In genomic region chr4:70993181-70994068, GRCh38 we compare ENCODE assay signal across 1 cellular context.
TF ChIP-seq lines count a peak whose summit lies in the region.

DCK (plus strand) TSS chr4:70993649; CDS start chr4:70993836, 187 bp downstream.

TF ChIP-seq in HepG2, 621 proteins besides CTCF, POLR2A, EP300 and RAD21 (continued from another document and continues in another):
- TF ChIP-seq ZXDC (CRISPR knock-in tag; IDR thresholded peaks at IDR 0.05) (peak; percentile 44; the same call in 1 of the 2 replicates), TEF (CRISPR knock-in tag; IDR thresholded peaks at IDR 0.05) (no peak), FOXP1 (IDR thresholded peaks at IDR 0.05) (no peak), FOXP1 (CRISPR knock-in tag; IDR thresholded peaks at IDR 0.05) (no peak), ZNF280B (CRISPR knock-in tag; IDR thresholded peaks at IDR 0.05; ENCODE audit: borderline replicate concordance) (no peak; the same call in 1 of the 2 replicates), ZNF619 (CRISPR knock-in tag; IDR thresholded peaks at IDR 0.05) (0 out of 2 replicates have a peak, but pooled peaks have one; percentile 39), CBFB (CRISPR knock-in tag; IDR thresholded peaks at IDR 0.05) (no peak), ADNP (CRISPR knock-in tag; IDR thresholded peaks at IDR 0.05) (no peak), TGIF2 (CRISPR knock-in tag; IDR thresholded peaks at IDR 0.05) (peak; percentile 40; the same call in 1 of the 2 replicates), GMEB2 (CRISPR knock-in tag; IDR thresholded peaks at IDR 0.05; ENCODE audit: low read depth) (peak; percentile 68; the same call in 1 of the 2 replicates), NR2F1 (CRISPR knock-in tag; IDR thresholded peaks at IDR 0.05) (peak in 1 of 2 experiments; percentile 64; a peak in 2 of 4 replicates), SPEN (CRISPR knock-in tag; IDR thresholded peaks at IDR 0.05; ENCODE audit: low read depth) (peak; percentile 82), PAWR (CRISPR knock-in tag; IDR thresholded peaks at IDR 0.05; ENCODE audit: borderline replicate concordance) (no peak), ZNF446 (CRISPR knock-in tag; IDR thresholded peaks at IDR 0.05) (no peak), ZNF282 (IDR thresholded peaks at IDR 0.05; ENCODE audit: partially characterized antibody) (no peak), MED1 (CRISPR knock-in tag; IDR thresholded peaks at IDR 0.05) (peak; percentile 74), HDAC6 (IDR thresholded peaks at IDR 0.05; ENCODE audit: low read depth, low read length) (no peak), CHD4 (IDR thresholded peaks at IDR 0.05; ENCODE audit: borderline replicate concordance, low read length) (no peak), ZNF414 (CRISPR knock-in tag; IDR thresholded peaks at IDR 0.05) (no peak), ZNF18 (CRISPR knock-in tag; IDR thresholded peaks at IDR 0.05; ENCODE audit: insufficient replicate concordance) (no peak), ZNF362 (CRISPR knock-in tag; IDR thresholded peaks at IDR 0.05; ENCODE audit: borderline replicate concordance) (no peak), TARDBP (CRISPR knock-in tag; IDR thresholded peaks at IDR 0.05) (peak; percentile 90), ZMYM2 (CRISPR knock-in tag; IDR thresholded peaks at IDR 0.05) (0 out of 2 replicates have a peak, but pooled peaks have one; percentile 27), ZNF83 (CRISPR knock-in tag; IDR thresholded peaks at IDR 0.05; ENCODE audit: borderline replicate concordance) (no peak), GPBP1L1 (CRISPR knock-in tag; IDR thresholded peaks at IDR 0.05) (no peak), ZNF460 (CRISPR knock-in tag; IDR thresholded peaks at IDR 0.05; ENCODE audit: borderline replicate concordance) (no peak), ZBTB25 (CRISPR knock-in tag; IDR thresholded peaks at IDR 0.05) (peak; percentile 55; the same call in 1 of the 2 replicates), NR1H2 (CRISPR knock-in tag; IDR thresholded peaks at IDR 0.05; ENCODE audit: borderline replicate concordance, low read depth) (0 out of 2 replicates have a peak, but pooled peaks have one; percentile 25), ATM (IDR thresholded peaks at IDR 0.05; ENCODE audit: borderline replicate concordance) (no peak), MAFK (conservative IDR thresholded peaks at IDR 0.05 in 1 of 2, IDR thresholded peaks at IDR 0.05 in 1 of 2; ENCODE audit: low read length in 2 of 2) (no peak), SMYD3 (CRISPR knock-in tag; IDR thresholded peaks at IDR 0.05) (peak; percentile 75; the same call in 1 of the 2 replicates), AGO1 (IDR thresholded peaks at IDR 0.05; ENCODE audit: low read depth, low read length, poor library complexity, severe bottlenecking) (peak; percentile 46), TEAD3 (CRISPR knock-in tag; optimal IDR thresholded peaks at IDR 0.05; ENCODE audit: borderline replicate concordance) (no peak), SOX13 (IDR thresholded peaks at IDR 0.05) (no peak), SOX13 (CRISPR knock-in tag; conservative IDR thresholded peaks at IDR 0.05 in 1 of 2, IDR thresholded peaks at IDR 0.05 in 1 of 2) (peak in 1 of 2 experiments; percentile 39; a peak in 1 of 4 replicates), ISL2 (CRISPR knock-in tag; IDR thresholded peaks at IDR 0.05) (peak; percentile 64), CC2D1A (CRISPR knock-in tag; IDR thresholded peaks at IDR 0.05) (no peak), MLLT10 (CRISPR knock-in tag; IDR thresholded peaks at IDR 0.05) (no peak)
- TF ChIP-seq, protein P1, sequence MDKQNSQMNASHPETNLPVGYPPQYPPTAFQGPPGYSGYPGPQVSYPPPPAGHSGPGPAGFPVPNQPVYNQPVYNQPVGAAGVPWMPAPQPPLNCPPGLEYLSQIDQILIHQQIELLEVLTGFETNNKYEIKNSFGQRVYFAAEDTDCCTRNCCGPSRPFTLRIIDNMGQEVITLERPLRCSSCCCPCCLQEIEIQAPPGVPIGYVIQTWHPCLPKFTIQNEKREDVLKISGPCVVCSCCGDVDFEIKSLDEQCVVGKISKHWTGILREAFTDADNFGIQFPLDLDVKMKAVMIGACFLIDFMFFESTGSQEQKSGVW (CRISPR knock-in tag; IDR thresholded peaks at IDR 0.05; ENCODE audit: borderline replicate concordance), result no peak; the same call in 1 of the 2 replicates
- TF ChIP-seq, protein P2, sequence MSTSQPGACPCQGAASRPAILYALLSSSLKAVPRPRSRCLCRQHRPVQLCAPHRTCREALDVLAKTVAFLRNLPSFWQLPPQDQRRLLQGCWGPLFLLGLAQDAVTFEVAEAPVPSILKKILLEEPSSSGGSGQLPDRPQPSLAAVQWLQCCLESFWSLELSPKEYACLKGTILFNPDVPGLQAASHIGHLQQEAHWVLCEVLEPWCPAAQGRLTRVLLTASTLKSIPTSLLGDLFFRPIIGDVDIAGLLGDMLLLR (CRISPR knock-in tag; IDR thresholded peaks at IDR 0.05), result peak; percentile 39; the same call in 1 of the 2 replicates
- TF ChIP-seq, protein P3, sequence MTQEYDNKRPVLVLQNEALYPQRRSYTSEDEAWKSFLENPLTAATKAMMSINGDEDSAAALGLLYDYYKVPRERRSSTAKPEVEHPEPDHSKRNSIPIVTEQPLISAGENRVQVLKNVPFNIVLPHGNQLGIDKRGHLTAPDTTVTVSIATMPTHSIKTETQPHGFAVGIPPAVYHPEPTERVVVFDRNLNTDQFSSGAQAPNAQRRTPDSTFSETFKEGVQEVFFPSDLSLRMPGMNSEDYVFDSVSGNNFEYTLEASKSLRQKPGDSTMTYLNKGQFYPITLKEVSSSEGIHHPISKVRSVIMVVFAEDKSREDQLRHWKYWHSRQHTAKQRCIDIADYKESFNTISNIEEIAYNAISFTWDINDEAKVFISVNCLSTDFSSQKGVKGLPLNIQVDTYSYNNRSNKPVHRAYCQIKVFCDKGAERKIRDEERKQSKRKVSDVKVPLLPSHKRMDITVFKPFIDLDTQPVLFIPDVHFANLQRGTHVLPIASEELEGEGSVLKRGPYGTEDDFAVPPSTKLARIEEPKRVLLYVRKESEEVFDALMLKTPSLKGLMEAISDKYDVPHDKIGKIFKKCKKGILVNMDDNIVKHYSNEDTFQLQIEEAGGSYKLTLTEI (CRISPR knock-in tag; conservative IDR thresholded peaks at IDR 0.05), result no peak
- TF ChIP-seq, protein P4, sequence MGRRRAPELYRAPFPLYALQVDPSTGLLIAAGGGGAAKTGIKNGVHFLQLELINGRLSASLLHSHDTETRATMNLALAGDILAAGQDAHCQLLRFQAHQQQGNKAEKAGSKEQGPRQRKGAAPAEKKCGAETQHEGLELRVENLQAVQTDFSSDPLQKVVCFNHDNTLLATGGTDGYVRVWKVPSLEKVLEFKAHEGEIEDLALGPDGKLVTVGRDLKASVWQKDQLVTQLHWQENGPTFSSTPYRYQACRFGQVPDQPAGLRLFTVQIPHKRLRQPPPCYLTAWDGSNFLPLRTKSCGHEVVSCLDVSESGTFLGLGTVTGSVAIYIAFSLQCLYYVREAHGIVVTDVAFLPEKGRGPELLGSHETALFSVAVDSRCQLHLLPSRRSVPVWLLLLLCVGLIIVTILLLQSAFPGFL (CRISPR knock-in tag; IDR thresholded peaks at IDR 0.05), result no peak
